Comparison of ENCODE assay signal across 27 cellular contexts in the genomic region with DNA sequence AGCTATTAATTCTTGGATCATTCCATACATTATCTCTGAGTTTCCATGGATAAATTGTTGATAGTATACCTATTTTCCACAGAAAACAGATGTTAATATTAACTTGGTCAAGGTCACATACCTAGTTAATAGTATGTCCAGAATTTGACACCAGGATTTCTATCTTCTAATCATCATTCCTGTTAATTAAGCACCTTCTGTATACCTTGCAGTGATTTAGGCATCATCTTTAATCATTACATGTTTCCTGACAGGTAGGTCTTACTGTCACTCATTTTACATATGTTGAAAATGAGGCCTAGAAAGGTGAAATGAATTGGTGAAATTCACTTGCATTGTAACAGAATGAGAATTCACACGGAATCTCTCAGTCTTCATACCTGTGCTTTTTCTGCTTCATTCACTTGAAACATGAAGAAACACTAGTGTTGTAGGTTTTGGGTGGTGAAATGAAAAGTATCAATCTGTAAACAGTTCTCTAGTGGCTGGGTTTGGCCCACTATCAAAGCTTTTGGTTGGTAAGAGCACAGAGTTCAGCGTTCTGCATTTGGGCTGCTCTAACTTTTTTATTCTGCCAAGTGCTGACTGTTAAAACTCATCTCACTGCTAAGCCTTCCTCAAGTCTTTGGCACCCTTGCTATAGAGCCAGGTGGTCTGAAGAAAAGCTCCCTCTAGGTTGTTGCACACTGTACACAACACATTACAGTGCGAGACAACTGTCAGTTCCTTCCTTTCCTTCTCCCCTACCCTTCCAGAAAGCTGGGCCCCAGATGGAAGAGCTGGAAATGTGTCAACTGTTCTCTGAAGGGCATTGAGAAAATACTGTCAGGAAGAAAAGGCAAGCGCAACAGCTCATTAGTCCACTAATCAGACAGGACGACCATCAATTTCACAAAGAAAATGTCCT. TPM values are rescaled to one million over a fixed set of nuclear protein-coding genes. Genes with fewer than 3 reads are reported as not detected.
A peak's percentile ranks its signal among the peaks of the same experiment; 100 is the strongest.
DNase-seq lines count a peak whose midpoint lies in the region; ATAC-seq and TF ChIP-seq lines count a peak whose summit lies in the region.
"Had no signal": no experiment of that assay in that cellular context is flagged by ENCODE, and none has a peak within 500 bp of the region (broad histone marks: within the 10 kb centered on the region; RNA-seq: fewer than 3 reads in every experiment).

No MANE protein-coding gene starts in this region.

- H3K27me3 Mint-ChIP-seq in brain, result no peaks in the 10 kb centered on the region
- H3K27me3 Mint-ChIP-seq: activated T-helper 17 cell treated with anti-CD3 and anti-CD28 coated beads, Interleukin-2, amount 50 U/mL, for 72 hours; CD4-positive, CD25-positive, alpha-beta regulatory T cell; stimulated activated naive CD8-positive, alpha-beta T cell treated with anti-CD3 and anti-CD28 coated beads, Interleukin-15, Interleukin-2, amounts not matched to agents 100 ng/mL and 50 ng/mL, for 24 hours; T-helper 17 cell had no signal

- peaks cover 52% of the 10 kb centered on the region for H3K36me3 Mint-ChIP-seq in brain

- H4K5ac ChIP-seq in mesendoderm (ENCODE audit: low read length), result no peak overlapping the region

- H3K27ac ChIP-seq in mesendoderm (ENCODE audit: low read depth, low read length), result no peak overlapping the region
- H3K27ac ChIP-seq: gastroesophageal sphincter had no signal

- no peaks in the 10 kb centered on the region for H3K4me1 ChIP-seq in mesendoderm (ENCODE audit: control insufficient read depth, low read depth, low read length)
- H3K4me1 ChIP-seq: Peyer's patch had no signal

- TF ChIP-seq CTCF in brain (conservative IDR thresholded peaks at IDR 0.05), result no peak

- peak overlapping the region in 3 of 5 experiments; percentile 5 to 46 (median 9) for H3K4me3 Mint-ChIP-seq in brain
- H3K4me3 Mint-ChIP-seq: CD4-positive, CD25-positive, alpha-beta regulatory T cell; stimulated activated naive CD8-positive, alpha-beta T cell treated with anti-CD3 and anti-CD28 coated beads, Interleukin-15, Interleukin-2, amounts not matched to agents 100 ng/mL and 50 ng/mL, for 24 hours; T-helper 17 cell had no signal

- no peak overlapping the region for H3K4ac ChIP-seq in mesendoderm (ENCODE audit: low read depth, low read length)

- H2AK5ac ChIP-seq in mesendoderm (ENCODE audit: low read length), result no peak overlapping the region

- no peak overlapping the region for H3K4me3 ChIP-seq in mesendoderm (ENCODE audit: low read length)
- H3K4me3 ChIP-seq: gastroesophageal sphincter, Peyer's patch, spleen had no signal

- H3K79me2 ChIP-seq in mesendoderm (ENCODE audit: control insufficient read depth, insufficient read depth, low read length), result no peaks in the 10 kb centered on the region

- no peak overlapping the region for H3K18ac ChIP-seq in mesendoderm (ENCODE audit: low read length)

- peak overlapping the region in 4 of 5 experiments; percentile 6 to 80 (median 43) for H3K27ac Mint-ChIP-seq in brain
- H3K27ac Mint-ChIP-seq: activated naive CD4-positive, alpha-beta T cell treated with anti-CD3 and anti-CD28 coated beads, Interleukin-2, amount 50 U/mL, for 72 hours; CD4-positive, CD25-positive, alpha-beta regulatory T cell; stimulated activated naive CD8-positive, alpha-beta T cell treated with anti-CD3 and anti-CD28 coated beads, Interleukin-15, Interleukin-2, amounts not matched to agents 100 ng/mL and 50 ng/mL, for 24 hours; T-helper 17 cell had no signal

- peaks cover 19% of the 10 kb centered on the region for H3K4me1 Mint-ChIP-seq in brain

- no peaks in the 10 kb centered on the region for H3K27me3 ChIP-seq in mesendoderm (ENCODE audit: insufficient read depth, low read length, poor library complexity)
- H3K27me3 ChIP-seq: gastroesophageal sphincter, Peyer's patch, spleen had no signal

- no peak overlapping the region for H2BK15ac ChIP-seq in mesendoderm (replicated peaks; ENCODE audit: low read depth)

- no peak overlapping the region for H3K4me2 ChIP-seq in mesendoderm (ENCODE audit: low read length)

- H2BK120ac ChIP-seq in mesendoderm (ENCODE audit: low read depth, low read length), result no peak overlapping the region

- no CpG with 5 or more reads among the region's 5 CpGs for WGBS in mesendoderm (ENCODE audit: extremely low coverage, insufficient coverage, low lambda C conversion rate)

- ATAC-seq in GM19035 (IDR thresholded peaks at IDR 0.05; ENCODE audit: unreplicated experiment), result no peak
- ATAC-seq: activated T-helper 17 cell treated with anti-CD3 and anti-CD28 coated beads, Interleukin-2, amount 50 U/mL, for 72 hours; gastroesophageal sphincter; T-helper 17 cell had no signal

- no peak overlapping the region for H4K8ac ChIP-seq in mesendoderm (ENCODE audit: low read depth, low read length)

- H3K79me1 ChIP-seq in mesendoderm (ENCODE audit: low read length), result no peaks in the 10 kb centered on the region

- H3K56ac ChIP-seq in mesendoderm (ENCODE audit: low read length), result no peak overlapping the region

- H2BK5ac ChIP-seq in mesendoderm (ENCODE audit: low read length), result no peak overlapping the region

- H3K9me3 Mint-ChIP-seq in brain, result no peaks in the 10 kb centered on the region
- H3K9me3 Mint-ChIP-seq: activated naive CD4-positive, alpha-beta T cell treated with anti-CD3 and anti-CD28 coated beads, Interleukin-2, amount 50 U/mL, for 72 hours; activated T-helper 17 cell treated with anti-CD3 and anti-CD28 coated beads, Interleukin-2, amount 50 U/mL, for 72 hours; CD4-positive, CD25-positive, alpha-beta regulatory T cell; stimulated activated naive CD8-positive, alpha-beta T cell treated with anti-CD3 and anti-CD28 coated beads, Interleukin-15, Interleukin-2, amounts not matched to agents 100 ng/mL and 50 ng/mL, for 24 hours had no signal

- DNase-seq in AG08395 (ENCODE audit: low spot score) (peak; percentile 13), DMS 273 treated with DMSO at 0.1 percent for 48 hours (lab: John Stamatoyannopoulos, UW) (peak; percentile 43), medulla oblongata (ENCODE audit: extremely low spot score) (peak; percentile 51), mesendoderm (no peak), DMS53 treated with DMSO at 0.1 percent for 48 hours (lab: John Stamatoyannopoulos, UW; ENCODE audit: unreplicated experiment) (no peak)
- DNase-seq in stimulated activated CD8-positive, alpha-beta memory T cell treated with anti-CD3 and anti-CD28 coated beads, Interleukin-4, amount 100 ng/mL, for 48 hours, result no peak
- DNase-seq: activated CD4-positive, alpha-beta T cell treated with anti-CD3 and anti-CD28 coated beads for 48 hours; aorta; CD4-positive, CD25-positive, alpha-beta regulatory T cell; cerebellar nuclear complex; effector CD4-positive, alpha-beta T cell; islet precursor cell; NCI-H1048; NCI-H187 treated with DMSO at 0.1 percent for 48 hours; NCI-H345; NK-92 treated with Interleukin-12 subunit alpha and Interleukin-12 subunit beta, amount 100 ng/mL, for 24 hours; Peyer's patch; spleen; stimulated activated CD4-positive, alpha-beta T cell treated with anti-CD3 and anti-CD28 coated beads, Interleukin-4, amount 100 ng/mL, for 1 hour; T-helper 17 cell had no signal

- no peak overlapping the region for H3K23ac ChIP-seq in mesendoderm (ENCODE audit: low read length)

- H3K36me3 ChIP-seq in mesendoderm (ENCODE audit: control insufficient read depth, insufficient read depth, low read length), result no peaks in the 10 kb centered on the region

- H3K9ac ChIP-seq in mesendoderm (ENCODE audit: low read length), result no peak overlapping the region
- H3K9ac ChIP-seq: KMS-11 had no signal

RNA-seq across cellular contexts. Expression of a gene that starts 57.8 kb away (rescaled TPM):
- polyA plus RNA-seq in brain (ENCODE audit: insufficient read depth, low read depth, low replicate concordance), result 0.14 TPM
- polyA plus RNA-seq in mesendoderm (2013, experiment 1 of 2), result 0.14 TPM
- 0.13 TPM for polyA plus RNA-seq in mesendoderm (2013, experiment 2 of 2)

Comparison
In these comparisons a context has a peak if more than half of its experiments do, and no peak if none do; other contexts are left out.
1. DNase-seq: peak in AG08395 (single experiment), DMS 273 treated with DMSO at 0.1 percent for 48 hours (single experiment) and medulla oblongata (single experiment); none in mesendoderm (single experiment), DMS53 treated with DMSO at 0.1 percent for 48 hours (single experiment) and stimulated activated CD8-positive, alpha-beta memory T cell treated with anti-CD3 and anti-CD28 coated beads, Interleukin-4, amount 100 ng/mL, for 48 hours (single experiment).